13 cellular contexts compared by ENCODE assay signal in the genomic region with DNA sequence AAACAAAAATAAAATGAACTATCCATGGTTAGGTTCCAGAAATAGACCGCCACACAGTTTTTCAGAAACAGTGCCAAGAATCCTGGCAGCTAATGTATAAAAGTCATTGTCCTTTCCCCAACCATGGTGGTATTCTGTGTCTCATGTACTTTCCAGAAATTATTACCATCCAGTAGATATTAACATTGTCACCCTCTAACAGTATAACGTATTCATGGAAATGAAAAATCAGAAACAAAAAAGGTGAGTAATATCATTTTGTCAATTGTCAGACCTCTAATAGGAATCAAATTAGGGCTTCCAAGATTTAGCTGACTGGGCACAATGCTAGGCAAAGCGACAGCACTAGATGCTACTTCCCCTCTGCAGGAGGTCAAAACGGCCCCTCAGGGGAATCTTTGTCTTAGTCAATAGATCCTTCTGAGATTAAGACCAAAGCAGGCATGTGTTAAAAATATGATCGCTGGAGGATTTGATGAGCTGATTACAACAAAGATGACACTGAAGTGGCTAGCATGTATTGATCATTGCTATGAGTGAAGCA. TPM values are rescaled to one million over a fixed set of nuclear protein-coding genes. Genes with fewer than 3 reads are reported as not detected.
DNase-seq lines count a peak whose midpoint lies in the region; ATAC-seq and TF ChIP-seq lines count a peak whose summit lies in the region.
"Had no signal": no experiment of that assay in that cellular context is flagged by ENCODE, and none has a peak within 500 bp of the region (broad histone marks: within the 10 kb centered on the region; RNA-seq: fewer than 3 reads in every experiment).

No MANE protein-coding gene starts in this region.

- no peaks in the 10 kb centered on the region for H3K27me3 ChIP-seq in A673 (replicated peaks; ENCODE audit: insufficient read depth, low read depth, low read length, poor library complexity)
- H3K27me3 ChIP-seq in dorsolateral prefrontal cortex, result no peaks in the 10 kb centered on the region
- no peaks in the 10 kb centered on the region for H3K27me3 ChIP-seq in lower lobe of right lung (ENCODE audit: low read depth)
- H3K27me3 ChIP-seq: BE2C had no signal

- H3K36me3 ChIP-seq in A673 (ENCODE audit: insufficient read depth, low read length, poor library complexity, severe bottlenecking), result no peaks in the 10 kb centered on the region
- no peaks in the 10 kb centered on the region for H3K36me3 ChIP-seq in lower lobe of right lung
- H3K36me3 ChIP-seq: BE2C had no signal

- CTCF ChIA-PET in A673 (lab: Charles Lee), result no interaction called here

- ATAC-seq in lower lobe of right lung, result no peak

- DNase-seq in A673 (ENCODE audit: low spot score) (peak; percentile 12), NB4 (ENCODE audit: low read depth) (peak; percentile 66), dorsolateral prefrontal cortex (no peak), pons (ENCODE audit: low spot score) (peak; percentile 66), HT-29 (ENCODE audit: low spot score) (no peak), lower lobe of right lung (no peak), caudate nucleus (lab: John Stamatoyannopoulos, UW) (no peak)
- DNase-seq in activated CD4-positive, alpha-beta T cell treated with anti-CD3 and anti-CD28 coated beads for 4 hours, result no peak
- DNase-seq: BE2C, DMS79 treated with DMSO at 0.1 percent for 48 hours, NCI-H1417 treated with DMSO at 0.1 percent for 48 hours, NCI-H187, NCI-H526 had no signal

- H3K9me3 ChIP-seq in A673 (ENCODE audit: low read depth, low read length, poor library complexity, severe bottlenecking) (no peaks in the 10 kb centered on the region), lower lobe of right lung (no peaks in the 10 kb centered on the region)
- H3K9me3 ChIP-seq: BE2C had no signal

- TF ChIP-seq POLR2A in NB4 (IDR thresholded peaks at IDR 0.05; ENCODE audit: extremely low read depth, insufficient read length), result no peak

- H3K27ac ChIP-seq in A673 (ENCODE audit: low read depth, low read length, poor library complexity, severe bottlenecking) (no peak overlapping the region), dorsolateral prefrontal cortex (peak overlapping the region in 39 of 59 donors; percentile 1 to 97 (median 38)), lower lobe of right lung (no peak overlapping the region), caudate nucleus (ENCODE audit: low read depth, low read length) (no peak overlapping the region)

- H3K4me3 ChIP-seq in A673 (ENCODE audit: low read depth, low read length, poor library complexity, severe bottlenecking) (no peak overlapping the region), NB4 (ENCODE audit: low read depth, low read length) (no peak overlapping the region), dorsolateral prefrontal cortex (no peak overlapping the region), lower lobe of right lung (no peak overlapping the region)

- POLR2A ChIA-PET in A673 (lab: Charles Lee; ENCODE audit: low non-redundant PET), result no interaction called here

- BruUV-seq in A673 (replicated peaks; lab: Mats Ljungman, UMichigan), result no TSS peak

- H3K4me1 ChIP-seq in A673 (ENCODE audit: insufficient read depth, low read length, poor library complexity, severe bottlenecking) (no peaks in the 10 kb centered on the region), lower lobe of right lung (no peaks in the 10 kb centered on the region)
- H3K4me1 ChIP-seq: BE2C had no signal

- intact Hi-C loops in A673 (cut with micrococcal nuclease; ENCODE audit: unreplicated experiment), result no loop called here
- intact Hi-C loops in dorsolateral prefrontal cortex (cut with DNase I), result loop anchor here in 1 of 2 donors (5.0 kb wide), 1 partner anchor 56 kb away; the partner anchor contains the start of gene ZNF397
- intact Hi-C loops in lower lobe of right lung (cut with DNase I), result no loop called here

- TF ChIP-seq CTCF in A673 (conservative IDR thresholded peaks at IDR 0.05; ENCODE audit: low read depth, low read length), result no peak
- TF ChIP-seq CTCF in NB4 (IDR thresholded peaks at IDR 0.05; ENCODE audit: low read depth, low read length), result no peak
- TF ChIP-seq CTCF in dorsolateral prefrontal cortex (IDR thresholded peaks at IDR 0.05 in 54 of 56, conservative IDR thresholded peaks at IDR 0.05 in 2 of 56; ENCODE audit: low read depth in 1 of 56, partially characterized antibody in 56 of 56), result no peak
- TF ChIP-seq CTCF in lower lobe of right lung (IDR thresholded peaks at IDR 0.05), result no peak

RNA-seq across cellular contexts. Expression of gene ZNF397, which starts 54.3 kb away (rescaled TPM):
- 34.5 and 34.7 TPM in 2 replicates for total RNA-seq in A673 (2021)
- 10 to 100 TPM; 32.9 to 72.7 (median 48.5) TPM for total RNA-seq in dorsolateral prefrontal cortex
- 3.8 and 4.9 TPM in 2 replicates for total RNA-seq in HT-29 (2014; rRNA removed; shearing (Covaris generic))
- total RNA-seq in lower lobe of right lung, result 33.1 TPM

Comparison
In these comparisons a context has a peak if more than half of its experiments do, and no peak if none do; other contexts are left out.
1. DNase-seq: peak in A673 (single experiment), NB4 (single experiment) and pons (single experiment); none in dorsolateral prefrontal cortex (0 of 10), HT-29 (single experiment), lower lobe of right lung (single experiment), activated CD4-positive, alpha-beta T cell treated with anti-CD3 and anti-CD28 coated beads for 4 hours (0 of 2) and caudate nucleus (0 of 61).
2. H3K27ac ChIP-seq: peak in dorsolateral prefrontal cortex (39 of 59); none in A673 (single experiment), lower lobe of right lung (single experiment) and caudate nucleus (single experiment).